In the genomic region with DNA sequence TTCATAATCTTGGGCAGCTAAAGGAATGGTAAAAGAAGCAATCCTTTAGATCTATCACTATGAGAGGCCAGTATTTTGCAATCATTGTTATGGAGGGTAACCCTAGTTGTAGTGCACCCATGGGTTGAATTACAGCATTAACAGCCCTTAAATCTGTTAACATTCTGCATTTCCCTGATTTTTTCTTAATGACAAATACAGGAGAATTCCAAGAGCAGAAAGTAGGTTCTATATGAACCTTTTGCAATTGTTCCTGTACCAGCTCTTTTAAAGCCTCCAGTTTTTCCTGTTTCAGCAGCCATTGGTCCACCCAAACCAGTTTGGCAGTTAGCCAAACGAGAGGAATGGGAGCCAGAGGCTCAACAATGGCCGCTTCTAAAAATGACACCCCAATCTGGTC, we compare ENCODE assay signal across 7 cellular contexts.
"Had no signal": no experiment of that assay in that cellular context is flagged by ENCODE, and none has a peak within 500 bp of the region (broad histone marks: within the 10 kb centered on the region; RNA-seq: fewer than 3 reads in every experiment).

No MANE protein-coding gene starts in this region.

- FAIRE-seq: HepG2 had no signal

- H3K4me3 ChIP-seq: HAP-1 had no signal

- H3K9me3 ChIP-seq: HAP-1 had no signal

- ATAC-seq: HCT116, HepG2 had no signal

- DNase-seq: GOT3, H7, HFFc6, KG1 had no signal

- H3K36me3 ChIP-seq: HAP-1 had no signal
